8 cellular contexts compared by ENCODE assay signal in genomic region chr9:94167055-94167346, GRCh38.
DNase-seq lines count a peak whose midpoint lies in the region; ATAC-seq, FAIRE-seq and TF ChIP-seq lines count a peak whose summit lies in the region.

No MANE protein-coding gene starts in this region.

- DNase-seq in astrocyte of the cerebellum (ENCODE audit: low read depth) (no peak), lung (ENCODE audit: low spot score) (no peak), vagina (ENCODE audit: extremely low spot score in 2 of 2) (no peak), HTR-8/SVneo (ENCODE audit: insufficient read length, low spot score) (no peak), GM19240 (ENCODE audit: insufficient read length, low spot score) (no peak)
- DNase-seq in stimulated activated naive CD4-positive, alpha-beta T cell (lab: John Stamatoyannopoulos, UW), result no peak

- H3K36me3 ChIP-seq in lung (ENCODE audit: control insufficient read depth in 2 of 2, insufficient read depth in 2 of 2, low read length in 2 of 2), result no peaks in the 10 kb centered on the region
- no peaks in the 10 kb centered on the region for H3K36me3 ChIP-seq in vagina

- H3K4me3 ChIP-seq in astrocyte of the cerebellum (ENCODE audit: low read depth, low read length) (peak overlapping the region; percentile 57), lung (peak overlapping the region; percentile 71), vagina (peak overlapping the region; percentile 79 to 96)

- no peaks in the 10 kb centered on the region for H3K9me3 ChIP-seq in lung (ENCODE audit: control insufficient read depth in 2 of 2, insufficient read depth in 1 of 2, low read length in 1 of 2)
- no peaks in the 10 kb centered on the region for H3K9me3 ChIP-seq in vagina

- peak overlapping the region; percentile 99 for H3K27ac ChIP-seq in C4-2B
- peak overlapping the region; percentile 94 to 98 for H3K27ac ChIP-seq in lung (ENCODE audit: low read depth in 1 of 2, low read length in 1 of 2)
- peak overlapping the region; percentile 98 for H3K27ac ChIP-seq in vagina

- H3K27me3 ChIP-seq in lung (ENCODE audit: control insufficient read depth, insufficient read depth), result no peaks in the 10 kb centered on the region
- H3K27me3 ChIP-seq in vagina, result no peaks in the 10 kb centered on the region

- 0% methylated on average over 18 to 19 of the region's 19 CpGs for WGBS in lung, 2 donors

- no peak for FAIRE-seq in HTR-8/SVneo (lab: Jason Lieb, UNC)

- TF ChIP-seq POLR2A in vagina (IDR thresholded peaks at IDR 0.05), result no peak

- intact Hi-C loops in vagina (cut with DNase I), result no loop called here

- ATAC-seq in HG03045 (IDR thresholded peaks at IDR 0.05; ENCODE audit: unreplicated experiment) (peak; percentile 2), lung (ENCODE audit: insufficient read depth, low FRiP score) (no peak)

- H3K4me1 ChIP-seq in lung (ENCODE audit: control insufficient read depth in 2 of 2, insufficient read depth in 2 of 2, low read length in 2 of 2) (peaks cover 5 to 8% of the 10 kb centered on the region in 2 donors), vagina (peaks cover 55% of the 10 kb centered on the region)

- no peak for TF ChIP-seq CTCF in C4-2B (conservative IDR thresholded peaks at IDR 0.05)
- peak; percentile 11 for TF ChIP-seq CTCF in astrocyte of the cerebellum (IDR thresholded peaks at IDR 0.05; ENCODE audit: low read depth, low read length, missing control alignments)
- TF ChIP-seq CTCF in lung (IDR thresholded peaks at IDR 0.05; ENCODE audit: control extremely low read depth, extremely low read depth), result no peak
- no peak for TF ChIP-seq CTCF in vagina (IDR thresholded peaks at IDR 0.05)

- in situ Hi-C loops in astrocyte of the cerebellum (cut with HindIII; ENCODE audit: low sequenced_read_pairs), result no loop called here
